In genomic region chr4:43271946-43272345, GRCh38 we compare ENCODE assay signal across 28 cellular contexts.
"Had no signal": no experiment of that assay in that cellular context is flagged by ENCODE, and none has a peak within 500 bp of the region (broad histone marks: within the 10 kb centered on the region; RNA-seq: fewer than 3 reads in every experiment).

No MANE protein-coding gene starts in this region.

- H3K27ac ChIP-seq: neutrophil, pancreas, prostate gland, right lobe of liver, sigmoid colon, suprapubic skin, testis, tibial artery, transverse colon, upper lobe of right lung, uterus had no signal

- H3K36me3 ChIP-seq: neutrophil, pancreas, prostate gland, right lobe of liver, sigmoid colon, suprapubic skin, tibial artery, transverse colon, upper lobe of right lung, uterus had no signal

- ATAC-seq: naive thymus-derived CD8-positive, alpha-beta T cell; natural killer cell treated with Interleukin-12 subunit alpha and Interleukin-12 subunit beta and Interleukin-15 and Interleukin-18, amount 100 ng/mL, for 72 hours; pancreas; right cardiac atrium; right lobe of liver; stimulated activated effector memory CD8-positive, alpha-beta T cell treated with anti-CD3 and anti-CD28 coated beads, Interleukin-12 subunit alpha, Interleukin-12 subunit beta, amount 100 ng/mL, for 72 hours; stimulated activated naive B cell treated with anti-CD40 and anti-IgM and Interleukin-4, amounts not matched to agents 10 μg/mL and 1 μg/mL and 100 μg/mL, for 72 hours; upper lobe of right lung had no signal

- H3K27me3 Mint-ChIP-seq: naive thymus-derived CD8-positive, alpha-beta T cell; natural killer cell treated with Interleukin-12 subunit alpha and Interleukin-12 subunit beta and Interleukin-15 and Interleukin-18, amount 100 ng/mL, for 72 hours; stimulated activated naive B cell treated with anti-CD40 and anti-IgM and Interleukin-4, amounts not matched to agents 10 μg/mL and 1 μg/mL and 100 μg/mL, for 72 hours; stimulated activated naive CD8-positive, alpha-beta T cell treated with anti-CD3 and anti-CD28 coated beads, Interleukin-15, Interleukin-2, amounts not matched to agents 100 ng/mL and 50 ng/mL, for 24 hours had no signal

- H3K4me3 ChIP-seq: pancreas, prostate gland, right lobe of liver, sigmoid colon, suprapubic skin, testis, tibial artery, transverse colon, upper lobe of right lung, uterus had no signal

- H3K9me3 ChIP-seq: neutrophil, pancreas, prostate gland, right lobe of liver, suprapubic skin, testis, transverse colon, upper lobe of right lung, uterus had no signal

- H3K4me3 Mint-ChIP-seq: naive thymus-derived CD8-positive, alpha-beta T cell; natural killer cell treated with Interleukin-12 subunit alpha and Interleukin-12 subunit beta and Interleukin-15 and Interleukin-18, amount 100 ng/mL, for 72 hours; nephron progenitor cell; neural crest cell; stimulated activated effector memory CD8-positive, alpha-beta T cell treated with anti-CD3 and anti-CD28 coated beads, Interleukin-12 subunit alpha, Interleukin-12 subunit beta, amount 100 ng/mL, for 72 hours; stimulated activated naive B cell treated with anti-CD40 and anti-IgM and Interleukin-4, amounts not matched to agents 10 μg/mL and 1 μg/mL and 100 μg/mL, for 72 hours; stimulated activated naive CD8-positive, alpha-beta T cell treated with anti-CD3 and anti-CD28 coated beads, Interleukin-15, Interleukin-2, amounts not matched to agents 100 ng/mL and 50 ng/mL, for 24 hours; type B pancreatic cell had no signal

- H3K9me3 Mint-ChIP-seq: nephron progenitor cell; neural crest cell; stimulated activated naive CD8-positive, alpha-beta T cell treated with anti-CD3 and anti-CD28 coated beads, Interleukin-15, Interleukin-2, amounts not matched to agents 100 ng/mL and 50 ng/mL, for 24 hours; type B pancreatic cell had no signal

- H3K27ac Mint-ChIP-seq: naive thymus-derived CD8-positive, alpha-beta T cell; natural killer cell treated with Interleukin-12 subunit alpha and Interleukin-12 subunit beta and Interleukin-15 and Interleukin-18, amount 100 ng/mL, for 72 hours; nephron progenitor cell; stimulated activated effector memory CD8-positive, alpha-beta T cell treated with anti-CD3 and anti-CD28 coated beads, Interleukin-12 subunit alpha, Interleukin-12 subunit beta, amount 100 ng/mL, for 72 hours; stimulated activated naive B cell treated with anti-CD40 and anti-IgM and Interleukin-4, amounts not matched to agents 10 μg/mL and 1 μg/mL and 100 μg/mL, for 72 hours; stimulated activated naive CD8-positive, alpha-beta T cell treated with anti-CD3 and anti-CD28 coated beads, Interleukin-15, Interleukin-2, amounts not matched to agents 100 ng/mL and 50 ng/mL, for 24 hours; type B pancreatic cell had no signal

- DNase-seq: naive thymus-derived CD8-positive, alpha-beta T cell; nephron progenitor cell; nucleus accumbens; pancreas; right cardiac atrium; right lobe of liver; sigmoid colon; small intestine; stimulated activated CD4-positive, alpha-beta T cell treated with anti-CD3 and anti-CD28 coated beads, Interleukin-15, amount 100 ng/mL, for 24 hours; stimulated activated CD4-positive, alpha-beta T cell treated with anti-CD3 and anti-CD28 coated beads, Interleukin-2, amount 100 ng/mL, for 24 hours; stimulated activated CD4-positive, alpha-beta T cell treated with anti-CD3 and anti-CD28 coated beads, Interleukin-2, amount 100 ng/mL, for 48 hours; stimulated activated CD4-positive, alpha-beta T cell treated with anti-CD3 and anti-CD28 coated beads, Interleukin-4, amount 100 ng/mL, for 24 hours; stimulated activated naive B cell treated with anti-CD40 and anti-IgM and Interleukin-4, amounts not matched to agents 10 μg/mL and 1 μg/mL and 100 μg/mL, for 72 hours; stimulated activated naive CD4-positive, alpha-beta T cell treated with Interleukin-2 at 50 U/mL for 16 hours; substantia nigra; testis; tibial artery; transverse colon; upper lobe of right lung; uterus had no signal

- H3K27me3 ChIP-seq: neutrophil, pancreas, right lobe of liver, sigmoid colon, suprapubic skin, testis, tibial artery, transverse colon, upper lobe of right lung, uterus had no signal

- H3K4me1 ChIP-seq: pancreas, prostate gland, right lobe of liver, sigmoid colon, suprapubic skin, testis, tibial artery, transverse colon, upper lobe of right lung, uterus had no signal

- H3K4me1 Mint-ChIP-seq: naive thymus-derived CD8-positive, alpha-beta T cell; nephron progenitor cell; neural crest cell; stimulated activated effector memory CD8-positive, alpha-beta T cell treated with anti-CD3 and anti-CD28 coated beads, Interleukin-12 subunit alpha, Interleukin-12 subunit beta, amount 100 ng/mL, for 72 hours; stimulated activated naive B cell treated with anti-CD40 and anti-IgM and Interleukin-4, amounts not matched to agents 10 μg/mL and 1 μg/mL and 100 μg/mL, for 72 hours had no signal
